Comparison of ENCODE assay signal across 14 cellular contexts in the genomic region with DNA sequence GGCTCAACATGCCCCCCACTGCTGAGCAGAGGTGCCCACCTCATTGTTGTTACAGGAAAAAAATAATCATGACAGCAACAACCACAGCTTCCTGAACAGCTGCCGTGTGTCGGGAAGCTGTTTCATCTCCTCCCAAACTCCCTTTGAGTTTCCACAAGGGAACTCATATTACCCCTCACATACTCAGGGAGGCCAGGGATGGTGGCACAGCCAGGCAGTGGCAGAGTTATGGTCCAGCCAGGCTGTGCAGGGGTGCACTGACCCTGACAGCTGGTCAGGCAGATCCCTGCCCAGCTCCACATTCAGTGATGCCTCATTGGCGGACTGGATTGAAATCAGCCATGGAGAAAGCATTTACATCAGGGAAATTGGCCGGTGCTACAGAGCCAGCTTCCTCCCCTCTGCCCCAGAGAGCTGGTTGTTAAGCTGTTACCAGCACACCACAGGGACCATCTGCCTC. TPM values are rescaled to one million over a fixed set of nuclear protein-coding genes. Genes with fewer than 3 reads are reported as not detected.
DNase-seq lines count a peak whose midpoint lies in the region; ATAC-seq, FAIRE-seq and TF ChIP-seq lines count a peak whose summit lies in the region.
"Had no signal": no experiment of that assay in that cellular context is flagged by ENCODE, and none has a peak within 500 bp of the region (broad histone marks: within the 10 kb centered on the region; RNA-seq: fewer than 3 reads in every experiment).

No MANE protein-coding gene starts in this region.

- FAIRE-seq in A549 (lab: Jason Lieb, UNC), result no peak
- no peak for FAIRE-seq in D721Med (lab: Jason Lieb, UNC)

- no peak overlapping the region for H2AFZ ChIP-seq in DND-41 (ENCODE audit: low read depth, low read length)

- ATAC-seq in A549 (peak; percentile 12 to 45; a peak in 3 of 6 replicates), DND-41 (ENCODE audit: insufficient read depth, low read depth) (peak; percentile 15), lower lobe of right lung (no peak), GM19328 (IDR thresholded peaks at IDR 0.05; ENCODE audit: unreplicated experiment) (no peak)
- ATAC-seq in activated T-helper 17 cell treated with anti-CD3 and anti-CD28 coated beads, Interleukin-2, amount 50 U/mL, for 72 hours (replicated peaks), result peak; percentile 22

- H3K27me3 ChIP-seq in DND-41 (ENCODE audit: insufficient read depth, low read length, poor library complexity), result no peaks in the 10 kb centered on the region
- peaks cover 16% of the 10 kb centered on the region for H3K27me3 ChIP-seq in lower lobe of right lung (ENCODE audit: low read depth)
- H3K27me3 ChIP-seq: upper lobe of left lung had no signal

- TF ChIP-seq POLR2A in A549 (IDR thresholded peaks at IDR 0.05; ENCODE audit: low read length) (no peak), erythroblast (IDR thresholded peaks at IDR 0.05; ENCODE audit: low read length) (no peak)

- H3K36me3 ChIP-seq in DND-41 (ENCODE audit: insufficient read depth, low read length) (no peaks in the 10 kb centered on the region), lower lobe of right lung (no peaks in the 10 kb centered on the region)
- H3K36me3 ChIP-seq: colonic mucosa, left lung, upper lobe of left lung had no signal

- peaks cover 15% of the 10 kb centered on the region for H3K4me1 Mint-ChIP-seq in activated T-helper 17 cell treated with anti-CD3 and anti-CD28 coated beads, Interleukin-2, amount 50 U/mL, for 72 hours

- POLR2A ChIA-PET in A549 (lab: Yijun Ruan, JAX), result no interaction called here

- H3K4me3 ChIP-seq in A549 (no peak overlapping the region), DND-41 (ENCODE audit: low read depth in 1 of 2, low read length in 2 of 2) (no peak overlapping the region), lower lobe of right lung (no peak overlapping the region)
- H3K4me3 ChIP-seq: colonic mucosa, left lung, upper lobe of left lung had no signal

- no peak for TF ChIP-seq EP300 in A549 (IDR thresholded peaks at IDR 0.05)

- H3K9me3 ChIP-seq in A549, result no peaks in the 10 kb centered on the region
- no peaks in the 10 kb centered on the region for H3K9me3 ChIP-seq in DND-41 (ENCODE audit: insufficient read depth, low read length, severe bottlenecking)
- no peaks in the 10 kb centered on the region for H3K9me3 ChIP-seq in lower lobe of right lung
- H3K9me3 ChIP-seq: colonic mucosa, left lung, upper lobe of left lung had no signal

- intact Hi-C loops in lower lobe of right lung (cut with DNase I), result no loop called here

- H3K79me2 ChIP-seq in DND-41 (ENCODE audit: insufficient read depth, low read length), result no peaks in the 10 kb centered on the region

- CTCF ChIA-PET in A549 (lab: Yijun Ruan, JAX), result interaction anchor here (0.7 kb wide), 2 partner anchors 26 to 1243 kb away, joined by 3 read pairs; no protein-coding TSS in a partner anchor

- peak overlapping the region; percentile 82 for H3K27ac Mint-ChIP-seq in activated T-helper 17 cell treated with anti-CD3 and anti-CD28 coated beads, Interleukin-2, amount 50 U/mL, for 72 hours

- TF ChIP-seq CTCF in A549 (IDR thresholded peaks at IDR 0.05) (no peak), DND-41 (IDR thresholded peaks at IDR 0.05; ENCODE audit: borderline replicate concordance, extremely low read depth, low read length, poor library complexity, severe bottlenecking) (no peak), lower lobe of right lung (IDR thresholded peaks at IDR 0.05) (no peak), D721Med (IDR thresholded peaks at IDR 0.05; ENCODE audit: insufficient read depth, missing control alignments) (no peak)

- H3K27ac ChIP-seq in A549 (no peak overlapping the region), DND-41 (ENCODE audit: low read length) (peak overlapping the region; percentile 80), lower lobe of right lung (peak overlapping the region; percentile 60)
- H3K27ac ChIP-seq: colonic mucosa, left lung had no signal

- TF ChIP-seq RAD21 in A549 (conservative IDR thresholded peaks at IDR 0.05 in 1 of 2, IDR thresholded peaks at IDR 0.05 in 1 of 2), result no peak

- no peaks in the 10 kb centered on the region for H3K9me3 Mint-ChIP-seq in activated T-helper 17 cell treated with anti-CD3 and anti-CD28 coated beads, Interleukin-2, amount 50 U/mL, for 72 hours

- H3K36me3 Mint-ChIP-seq in activated T-helper 17 cell treated with anti-CD3 and anti-CD28 coated beads, Interleukin-2, amount 50 U/mL, for 72 hours (ENCODE audit: low read depth), result no peaks in the 10 kb centered on the region

- peak overlapping the region; percentile 47 for H3K9ac ChIP-seq in DND-41 (ENCODE audit: low read depth, low read length)

- H4K20me1 ChIP-seq in DND-41 (ENCODE audit: insufficient read depth, low read length), result no peaks in the 10 kb centered on the region; the same call in 1 of the 2 replicates

- WGBS in A549 (ENCODE audit: missing lambda C conversion rate), result 82% methylated on average over 4 of the region's 4 CpGs

- H3K4me3 Mint-ChIP-seq in activated T-helper 17 cell treated with anti-CD3 and anti-CD28 coated beads, Interleukin-2, amount 50 U/mL, for 72 hours, result peak overlapping the region; percentile 76

- no peak overlapping the region for H3K4me2 ChIP-seq in A549
- H3K4me2 ChIP-seq in DND-41 (ENCODE audit: insufficient read depth, low read length), result peak overlapping the region; percentile 62

- no peaks in the 10 kb centered on the region for H3K27me3 Mint-ChIP-seq in activated T-helper 17 cell treated with anti-CD3 and anti-CD28 coated beads, Interleukin-2, amount 50 U/mL, for 72 hours

- DNase-seq in A549 (ENCODE audit: low read depth in 1 of 2, low spot score in 1 of 2) (no peak), DND-41 (peak; percentile 40), lower lobe of right lung (peak; percentile 28), erythroblast (lab: John Stamatoyannopoulos, UW) (no peak), D721Med (ENCODE audit: insufficient read length, low spot score) (no peak), Kasumi-1 (lab: John Stamatoyannopoulos, UW) (no peak)
- DNase-seq: colonic mucosa, COR-L47, MM.1S, NCI-H774 had no signal

- H3K4me1 ChIP-seq in A549, result no peaks in the 10 kb centered on the region
- H3K4me1 ChIP-seq in DND-41 (ENCODE audit: insufficient read depth, low read length), result peaks cover 40% of the 10 kb centered on the region
- peaks cover 19% of the 10 kb centered on the region for H3K4me1 ChIP-seq in lower lobe of right lung
- H3K4me1 ChIP-seq: colonic mucosa had no signal

TF ChIP-seq in A549, 52 proteins besides CTCF, POLR2A, EP300 and RAD21:
- TF ChIP-seq FOXS1 (CRISPR knock-in tag; IDR thresholded peaks at IDR 0.05) (no peak), FOSB (CRISPR knock-in tag; IDR thresholded peaks at IDR 0.05) (no peak), BHLHE40 (IDR thresholded peaks at IDR 0.05; ENCODE audit: low read depth, low read length) (no peak), KDM1A (IDR thresholded peaks at IDR 0.05; ENCODE audit: low read depth) (no peak), ZSCAN20 (CRISPR knock-in tag; IDR thresholded peaks at IDR 0.05) (no peak), NPAS2 (CRISPR knock-in tag; IDR thresholded peaks at IDR 0.05; ENCODE audit: borderline replicate concordance) (no peak), PHF8 (IDR thresholded peaks at IDR 0.05; ENCODE audit: borderline replicate concordance, low read depth) (no peak), ZNF302 (CRISPR knock-in tag; IDR thresholded peaks at IDR 0.05) (no peak), RARB (CRISPR knock-in tag; IDR thresholded peaks at IDR 0.05) (no peak), JUNB (IDR thresholded peaks at IDR 0.05) (no peak)
- TF ChIP-seq, protein P1, sequence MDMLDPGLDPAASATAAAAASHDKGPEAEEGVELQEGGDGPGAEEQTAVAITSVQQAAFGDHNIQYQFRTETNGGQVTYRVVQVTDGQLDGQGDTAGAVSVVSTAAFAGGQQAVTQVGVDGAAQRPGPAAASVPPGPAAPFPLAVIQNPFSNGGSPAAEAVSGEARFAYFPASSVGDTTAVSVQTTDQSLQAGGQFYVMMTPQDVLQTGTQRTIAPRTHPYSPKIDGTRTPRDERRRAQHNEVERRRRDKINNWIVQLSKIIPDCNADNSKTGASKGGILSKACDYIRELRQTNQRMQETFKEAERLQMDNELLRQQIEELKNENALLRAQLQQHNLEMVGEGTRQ (IDR thresholded peaks at IDR 0.05), result no peak
- TF ChIP-seq, protein P2, sequence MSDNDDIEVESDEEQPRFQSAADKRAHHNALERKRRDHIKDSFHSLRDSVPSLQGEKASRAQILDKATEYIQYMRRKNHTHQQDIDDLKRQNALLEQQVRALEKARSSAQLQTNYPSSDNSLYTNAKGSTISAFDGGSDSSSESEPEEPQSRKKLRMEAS (IDR thresholded peaks at IDR 0.05), result no peak

RNA-seq across cellular contexts. Expression of a gene that starts 37.3 kb away (rescaled TPM):
- polyA plus RNA-seq in A549 (2011; rRNA removed) (0.08 and 0.09 TPM in 2 replicates), A549 (2017; fragmentation: RNase III; extraction: RNeasy Plus Mini Kit Qiagen cat#74134 plus additional on column Dnase treatment) (0.05 TPM in 1 of 3 replicates, not detected in the others)
- polyA plus RNA-seq in A549 (2012; cell fraction: cytosol; rRNA removed), result 0.07 and 0.12 TPM in 2 replicates
- 0.12 and 0.19 TPM in 2 replicates for polyA plus RNA-seq in A549 (2012; cell fraction: nucleus; rRNA removed)
- polyA minus RNA-seq in A549 (2011; rRNA and poly(A)+ RNA removed), result 0.08 and 0.10 TPM in 2 replicates
- total RNA-seq in activated T-helper 17 cell treated with anti-CD3 and anti-CD28 coated beads, Interleukin-2, amount 50 U/mL, for 72 hours, result 1 to 10 TPM; 2.7 to 2.8 TPM
- total RNA-seq in lower lobe of right lung, result 3.4 TPM

Comparison
In these comparisons a context has a peak if more than half of its experiments do, and no peak if none do; other contexts are left out.
1. ATAC-seq: peak in A549 (2 of 2), DND-41 (single experiment) and activated T-helper 17 cell treated with anti-CD3 and anti-CD28 coated beads, Interleukin-2, amount 50 U/mL, for 72 hours (single experiment); none in lower lobe of right lung (0 of 2) and GM19328 (single experiment).
2. DNase-seq: peak in DND-41 (single experiment) and lower lobe of right lung (single experiment); none in A549 (0 of 2), erythroblast (0 of 2), D721Med (single experiment) and Kasumi-1 (0 of 2).
3. H3K27ac ChIP-seq: peak in DND-41 (single experiment) and lower lobe of right lung (single experiment); none in A549 (0 of 2).